Comparison of ENCODE assay signal across 27 cellular contexts in the genomic region with DNA sequence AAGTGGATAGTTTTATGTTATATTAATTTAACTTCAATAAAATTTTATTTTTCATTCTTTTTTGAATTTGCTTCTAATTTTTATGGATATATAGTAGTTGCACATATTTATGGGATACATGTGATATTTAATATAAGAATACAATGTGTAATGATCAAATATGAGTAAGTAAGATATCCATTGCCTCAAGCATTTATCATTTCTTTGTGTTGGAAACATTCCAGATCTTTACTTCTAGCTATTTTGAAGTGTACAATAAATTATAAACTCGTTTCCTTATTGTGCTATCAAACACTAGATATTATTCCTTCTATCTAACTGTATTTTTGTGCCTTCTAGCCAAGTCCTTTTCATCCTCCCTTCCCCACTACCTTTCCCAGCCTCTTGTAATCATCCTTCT. TPM values are rescaled to one million over a fixed set of nuclear protein-coding genes. Genes with fewer than 3 reads are reported as not detected.
DNase-seq lines count a peak whose midpoint lies in the region; ATAC-seq, FAIRE-seq and TF ChIP-seq lines count a peak whose summit lies in the region.
"Had no signal": no experiment of that assay in that cellular context is flagged by ENCODE, and none has a peak within 500 bp of the region (broad histone marks: within the 10 kb centered on the region; RNA-seq: fewer than 3 reads in every experiment).

No MANE protein-coding gene starts in this region.

- WGBS in endodermal cell (ENCODE audit: insufficient coverage in 1 of 2, insufficient read length in 1 of 2), 2 experiments: 86% methylated on average over 1 of the region's 1 CpG; no CpG with 5 or more reads in 1 of the 2 experiments

- TF ChIP-seq CTCF in LNCaP clone FGC (IDR thresholded peaks at IDR 0.05; ENCODE audit: control insufficient read depth, extremely low read depth, insufficient read depth) (no peak), endodermal cell (conservative IDR thresholded peaks at IDR 0.05) (no peak)

- H3K4me3 Mint-ChIP-seq in endodermal cell: no peak overlapping the region
- H3K4me3 Mint-ChIP-seq: CD14-positive monocyte; CD4-positive, alpha-beta memory T cell; CD4-positive, CD25-positive, alpha-beta regulatory T cell; CD8-positive, alpha-beta memory T cell had no signal

- DNase-seq in LNCaP clone FGC (ENCODE audit: low read depth) (peak; percentile 56), left colon (no peak), NOMO-1 treated with dmso at 0.1 percent for 144 hours (lab: John Stamatoyannopoulos, UW; ENCODE audit: unreplicated experiment) (no peak), endodermal cell (no peak)
- DNase-seq: ACHN; BE2C; C1 segment of cervical spinal cord; CD4-positive, alpha-beta memory T cell; CD4-positive, CD25-positive, alpha-beta regulatory T cell; CD8-positive, alpha-beta memory T cell; COR-L47; DMS 273 treated with DMSO at 0.1 percent for 48 hours; DMS153; DMS53; DMS79; DND-41; EL; GF-D8 had no signal

- ATAC-seq in left colon: peak; percentile 30
- no peak for ATAC-seq in esophagus mucosa
- no peak for ATAC-seq in HG02623 (IDR thresholded peaks at IDR 0.05; ENCODE audit: unreplicated experiment)

- peaks cover 1% of the 10 kb centered on the region for H3K36me3 Mint-ChIP-seq in endodermal cell (ENCODE audit: low read depth)
- H3K36me3 Mint-ChIP-seq: CD4-positive, alpha-beta memory T cell; CD4-positive, CD25-positive, alpha-beta regulatory T cell had no signal

- intact Hi-C loops in left colon (cut with DNase I, micrococcal nuclease): no loop called here

- no peaks in the 10 kb centered on the region for H3K36me3 ChIP-seq in endodermal cell (ENCODE audit: control insufficient read depth, insufficient read depth, low read length)
- H3K36me3 ChIP-seq: BE2C, BLaER1 had no signal

- H3K4me3 ChIP-seq in LNCaP clone FGC (ENCODE audit: low read depth, low read length): no peak overlapping the region
- H3K4me3 ChIP-seq in endodermal cell (ENCODE audit: low read length): no peak overlapping the region
- H3K4me3 ChIP-seq: BLaER1 had no signal

- no peak overlapping the region for H3K9ac ChIP-seq in endodermal cell (ENCODE audit: extremely low read depth, low read length, poor library complexity, severe bottlenecking)
- H3K9ac ChIP-seq: BLaER1 had no signal

- H3K27me3 Mint-ChIP-seq in endodermal cell (ENCODE audit: insufficient read depth): no peaks in the 10 kb centered on the region

- FAIRE-seq in A204.1 (lab: Jason Lieb, UNC) (peak; percentile 68), TTC549 (lab: Jason Lieb, UNC) (peak; percentile 32)
- FAIRE-seq: GM12891, GM19239 had no signal

- H3K9me3 ChIP-seq in endodermal cell (ENCODE audit: control insufficient read depth, low read length): peaks cover 5% of the 10 kb centered on the region
- H3K9me3 ChIP-seq: BE2C had no signal

- no peaks in the 10 kb centered on the region for H3K4me1 ChIP-seq in endodermal cell (ENCODE audit: control insufficient read depth, insufficient read depth, low read length)
- H3K4me1 ChIP-seq: BE2C had no signal

- no peaks in the 10 kb centered on the region for H3K4me1 Mint-ChIP-seq in endodermal cell

- H3K27ac Mint-ChIP-seq in endodermal cell: no peak overlapping the region
- H3K27ac Mint-ChIP-seq: CD14-positive monocyte; CD4-positive, alpha-beta memory T cell; CD4-positive, CD25-positive, alpha-beta regulatory T cell; CD8-positive, alpha-beta memory T cell had no signal

- H3K27ac ChIP-seq in endodermal cell (ENCODE audit: low read depth, low read length): no peak overlapping the region
- H3K27ac ChIP-seq: 22Rv1, BLaER1 had no signal

- H3K27me3 ChIP-seq in endodermal cell (ENCODE audit: control insufficient read depth, insufficient read depth, low read length, poor library complexity, severe bottlenecking): no peaks in the 10 kb centered on the region
- H3K27me3 ChIP-seq: BE2C, BLaER1 had no signal

- peaks cover 2% of the 10 kb centered on the region for H3K9me3 Mint-ChIP-seq in endodermal cell
- H3K9me3 Mint-ChIP-seq: CD4-positive, CD25-positive, alpha-beta regulatory T cell had no signal

RNA-seq across cellular contexts. Expression of gene EXPH5, which starts 17.0 kb away (rescaled TPM):
- 10 to 100 TPM; 42.2 to 51.8 TPM for total RNA-seq in left colon
- total RNA-seq in esophagus mucosa: 24.6 TPM
- 1 to 10 TPM; 4.8 to 6.4 TPM for total RNA-seq in endodermal cell
- 0.78 TPM for polyA plus RNA-seq in endodermal cell (2013, experiment 1 of 2)
- 0.99 TPM for polyA plus RNA-seq in endodermal cell (2013, experiment 2 of 2)
